ENCODE assay signal across 18 cellular contexts in genomic region chr12:44511289-44511688, GRCh38.
"Had no signal": no experiment of that assay in that cellular context is flagged by ENCODE, and none has a peak within 500 bp of the region (broad histone marks: within the 10 kb centered on the region; RNA-seq: fewer than 3 reads in every experiment).

No MANE protein-coding gene starts in this region.

- H3K4me1 ChIP-seq: lower lobe of right lung, pancreas, transverse colon, vagina had no signal

- H3K27me3 Mint-ChIP-seq: effector memory CD8-positive, alpha-beta T cell; stimulated activated memory B cell treated with anti-CD40 and anti-IgM and Interleukin-4, amounts not matched to agents 10 μg/mL and 1 μg/mL and 100 μg/mL, for 72 hours had no signal

- H3K27ac ChIP-seq: epithelial cell of prostate, lower lobe of right lung, neural progenitor cell, pancreas, transverse colon, vagina had no signal

- H3K36me3 ChIP-seq: lower lobe of right lung, neural progenitor cell, pancreas, transverse colon, vagina had no signal

- H3K4me3 Mint-ChIP-seq: activated T-helper 1 cell treated with anti-CD3 and anti-CD28 coated beads, Interleukin-12 subunit alpha, Interleukin-12 subunit beta, Interleukin-2, Interleukin-4 antibody, amounts not matched to agents 30 ng/mL and 10 ng/mL and 1 ng/mL, durations not matched to agents 14 hours and 24 hours and 36 hours; effector memory CD8-positive, alpha-beta T cell; neural progenitor cell; stimulated activated memory B cell treated with anti-CD40 and anti-IgM and Interleukin-4, amounts not matched to agents 10 μg/mL and 1 μg/mL and 100 μg/mL, for 72 hours; T-helper 2 cell treated with Interferon-gamma antibody and Interleukin-4, amounts not matched to agents 5 μg/mL and 100 μg/mL, for 36 hours had no signal

- H3K9me3 Mint-ChIP-seq: activated T-helper 1 cell treated with anti-CD3 and anti-CD28 coated beads, Interleukin-12 subunit alpha, Interleukin-12 subunit beta, Interleukin-2, Interleukin-4 antibody, amounts not matched to agents 30 ng/mL and 10 ng/mL and 1 ng/mL, durations not matched to agents 14 hours and 24 hours and 36 hours; effector memory CD8-positive, alpha-beta T cell; neural progenitor cell; stimulated activated memory B cell treated with anti-CD40 and anti-IgM and Interleukin-4, amounts not matched to agents 10 μg/mL and 1 μg/mL and 100 μg/mL, for 72 hours; T-helper 2 cell treated with Interferon-gamma antibody and Interleukin-4, amounts not matched to agents 5 μg/mL and 100 μg/mL, for 36 hours had no signal

- H3K4me1 Mint-ChIP-seq: stimulated activated memory B cell treated with anti-CD40 and anti-IgM and Interleukin-4, amounts not matched to agents 10 μg/mL and 1 μg/mL and 100 μg/mL, for 72 hours had no signal

- H3K4me3 ChIP-seq: lower lobe of right lung, neural progenitor cell, pancreas, transverse colon, vagina had no signal

- H3K9me3 ChIP-seq: lower lobe of right lung, pancreas, transverse colon, vagina had no signal

- DNase-seq: activated CD4-positive, alpha-beta T cell treated with anti-CD3 and anti-CD28 coated beads, Interleukin-2, amount 50 U/mL, for 1 hour; activated CD8-positive, alpha-beta memory T cell treated with anti-CD3 and anti-CD28 coated beads for 24 hours; dermis blood vessel endothelial cell; effector memory CD8-positive, alpha-beta T cell; head of caudate nucleus; left colon; lower lobe of right lung; pancreas; retina; stimulated activated CD4-positive, alpha-beta T cell treated with anti-CD3 and anti-CD28 coated beads, Interleukin-12 subunit alpha, Interleukin-12 subunit beta, amount 100 ng/mL, for 4 hours; transverse colon had no signal

- H3K36me3 Mint-ChIP-seq: stimulated activated memory B cell treated with anti-CD40 and anti-IgM and Interleukin-4, amounts not matched to agents 10 μg/mL and 1 μg/mL and 100 μg/mL, for 72 hours had no signal

- H3K27me3 ChIP-seq: neural progenitor cell, pancreas, transverse colon, vagina had no signal

- H3K27ac Mint-ChIP-seq: activated T-helper 1 cell treated with anti-CD3 and anti-CD28 coated beads, Interleukin-12 subunit alpha, Interleukin-12 subunit beta, Interleukin-2, Interleukin-4 antibody, amounts not matched to agents 30 ng/mL and 10 ng/mL and 1 ng/mL, durations not matched to agents 14 hours and 24 hours and 36 hours; effector memory CD8-positive, alpha-beta T cell; stimulated activated memory B cell treated with anti-CD40 and anti-IgM and Interleukin-4, amounts not matched to agents 10 μg/mL and 1 μg/mL and 100 μg/mL, for 72 hours; T-helper 2 cell treated with Interferon-gamma antibody and Interleukin-4, amounts not matched to agents 5 μg/mL and 100 μg/mL, for 36 hours had no signal

- ATAC-seq: activated CD4-positive, CD25-positive, alpha-beta regulatory T cell treated with anti-CD3 and anti-CD28 coated beads, Interleukin-2, amount 50 U/mL, for 24 hours; effector memory CD8-positive, alpha-beta T cell; left colon; lower lobe of right lung; pancreas; stimulated activated memory B cell treated with anti-CD40 and anti-IgM and Interleukin-4, amounts not matched to agents 10 μg/mL and 1 μg/mL and 100 μg/mL, for 72 hours had no signal
